In the genomic region with DNA sequence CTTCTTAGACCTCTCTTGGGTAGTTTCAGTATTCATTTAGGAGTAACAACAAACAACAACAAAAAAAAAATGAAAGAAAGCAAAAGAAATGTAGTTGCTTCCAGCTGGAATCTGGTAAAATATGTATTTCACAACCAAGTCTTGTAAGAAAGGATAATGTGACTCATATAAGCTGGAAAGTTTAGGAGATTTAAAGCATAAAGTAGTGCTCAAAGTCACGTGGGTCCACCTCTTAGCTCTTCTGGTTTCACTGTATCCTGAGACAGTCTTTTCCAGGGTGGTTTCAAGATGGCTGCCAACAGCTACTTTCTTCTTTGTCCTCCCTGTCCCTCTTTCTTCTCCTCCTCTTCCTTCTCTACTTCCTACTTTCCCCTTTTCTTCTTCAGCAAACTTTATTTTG, we compare ENCODE assay signal across 1 cellular context.
TF ChIP-seq lines count a peak whose summit lies in the region.

No MANE protein-coding gene starts in this region.

TF ChIP-seq in HCT116, 20 proteins besides CTCF, POLR2A, EP300 and RAD21 (continued from another document):
- TF ChIP-seq, protein P1, sequence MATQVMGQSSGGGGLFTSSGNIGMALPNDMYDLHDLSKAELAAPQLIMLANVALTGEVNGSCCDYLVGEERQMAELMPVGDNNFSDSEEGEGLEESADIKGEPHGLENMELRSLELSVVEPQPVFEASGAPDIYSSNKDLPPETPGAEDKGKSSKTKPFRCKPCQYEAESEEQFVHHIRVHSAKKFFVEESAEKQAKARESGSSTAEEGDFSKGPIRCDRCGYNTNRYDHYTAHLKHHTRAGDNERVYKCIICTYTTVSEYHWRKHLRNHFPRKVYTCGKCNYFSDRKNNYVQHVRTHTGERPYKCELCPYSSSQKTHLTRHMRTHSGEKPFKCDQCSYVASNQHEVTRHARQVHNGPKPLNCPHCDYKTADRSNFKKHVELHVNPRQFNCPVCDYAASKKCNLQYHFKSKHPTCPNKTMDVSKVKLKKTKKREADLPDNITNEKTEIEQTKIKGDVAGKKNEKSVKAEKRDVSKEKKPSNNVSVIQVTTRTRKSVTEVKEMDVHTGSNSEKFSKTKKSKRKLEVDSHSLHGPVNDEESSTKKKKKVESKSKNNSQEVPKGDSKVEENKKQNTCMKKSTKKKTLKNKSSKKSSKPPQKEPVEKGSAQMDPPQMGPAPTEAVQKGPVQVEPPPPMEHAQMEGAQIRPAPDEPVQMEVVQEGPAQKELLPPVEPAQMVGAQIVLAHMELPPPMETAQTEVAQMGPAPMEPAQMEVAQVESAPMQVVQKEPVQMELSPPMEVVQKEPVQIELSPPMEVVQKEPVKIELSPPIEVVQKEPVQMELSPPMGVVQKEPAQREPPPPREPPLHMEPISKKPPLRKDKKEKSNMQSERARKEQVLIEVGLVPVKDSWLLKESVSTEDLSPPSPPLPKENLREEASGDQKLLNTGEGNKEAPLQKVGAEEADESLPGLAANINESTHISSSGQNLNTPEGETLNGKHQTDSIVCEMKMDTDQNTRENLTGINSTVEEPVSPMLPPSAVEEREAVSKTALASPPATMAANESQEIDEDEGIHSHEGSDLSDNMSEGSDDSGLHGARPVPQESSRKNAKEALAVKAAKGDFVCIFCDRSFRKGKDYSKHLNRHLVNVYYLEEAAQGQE (IDR thresholded peaks at IDR 0.05; ENCODE audit: low read depth) = no peak
- no peak for TF ChIP-seq ZNF274 (IDR thresholded peaks at IDR 0.05; ENCODE audit: low read depth, low read length)
TF ChIP-seq in HCT116: peak in this region for 0.
